ENCODE assay signal across 1 cellular context in genomic region chr11:65965986-65966762, GRCh38.
TF ChIP-seq lines count a peak whose summit lies in the region.

No MANE protein-coding gene starts in this region.

TF ChIP-seq in K562, 482 proteins besides CTCF, POLR2A, EP300 and RAD21:
- TF ChIP-seq ZBTB12 (CRISPR knock-in tag; IDR thresholded peaks at IDR 0.05) (no peak), CCAR2 (IDR thresholded peaks at IDR 0.05; ENCODE audit: low read depth, low read length) (no peak), MTA2 (IDR thresholded peaks at IDR 0.05; ENCODE audit: low read depth) (no peak), RBFOX2 (IDR thresholded peaks at IDR 0.05; ENCODE audit: low read depth, low read length) (0 out of 2 replicates have a peak, but pooled peaks have one; percentile 14), WHSC1 (IDR thresholded peaks at IDR 0.05; ENCODE audit: low read length) (no peak)
